8 cellular contexts compared by ENCODE assay signal in the genomic region with DNA sequence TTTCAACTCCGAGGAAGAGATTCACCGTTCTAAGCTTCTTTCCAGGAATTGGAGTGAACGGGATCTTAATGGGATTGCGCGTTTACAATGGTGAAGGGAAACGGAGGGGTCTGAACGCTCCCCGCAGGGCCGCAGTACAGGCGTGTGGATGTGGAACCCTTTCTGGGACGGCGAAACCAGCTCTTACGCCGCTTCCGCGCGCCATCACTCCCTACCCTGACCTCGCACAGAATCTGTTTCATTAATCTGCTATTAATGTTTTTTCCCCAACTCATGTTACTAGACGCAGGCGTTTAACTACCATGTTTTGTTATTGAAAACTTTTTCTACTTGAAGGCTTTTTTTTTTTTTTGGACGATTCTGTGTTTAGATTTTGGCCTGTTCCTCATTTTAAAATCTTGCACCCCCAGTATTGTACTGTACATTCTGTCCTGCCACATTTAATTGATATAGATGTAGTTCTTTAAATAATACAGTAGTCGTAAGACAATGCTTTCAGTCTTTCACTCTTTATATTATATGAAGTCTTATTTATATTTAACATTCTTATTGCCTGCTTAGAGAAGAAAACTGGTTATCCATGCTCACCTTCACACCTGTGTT. TPM values are rescaled to one million over a fixed set of nuclear protein-coding genes. Genes with fewer than 3 reads are reported as not detected.
DNase-seq lines count a peak whose midpoint lies in the region; ATAC-seq and TF ChIP-seq lines count a peak whose summit lies in the region.

No MANE protein-coding gene starts in this region.

- H3K27ac Mint-ChIP-seq in CD14-positive monocyte = peak overlapping the region; percentile 97 to 98 (median 98)
- H3K27ac Mint-ChIP-seq in endodermal cell = peak overlapping the region; percentile 99
- peak overlapping the region; percentile 96 to 99 (median 98) for H3K27ac Mint-ChIP-seq in naive B cell

- DNase-seq in CD14-positive monocyte (ENCODE audit: low spot score) = no peak
- no peak for DNase-seq in endodermal cell
- peak; percentile 2 for DNase-seq in naive B cell
- no peak for DNase-seq in NAMALWA (ENCODE audit: low spot score)
- DNase-seq in stimulated activated CD4-positive, alpha-beta T cell treated with anti-CD3 and anti-CD28 coated beads, Interleukin-15, amount 100 ng/mL, for 24 hours = no peak

- peak; percentile 25 for ATAC-seq in GM19043 (IDR thresholded peaks at IDR 0.05; ENCODE audit: low read depth, unreplicated experiment)
- ATAC-seq in HG03354 (IDR thresholded peaks at IDR 0.05; ENCODE audit: poor library complexity, severe bottlenecking, unreplicated experiment) = peak; percentile 40
- peak; percentile 52 for ATAC-seq in SK-N-SH treated with all-trans-retinoic acid at 6 μM for 48 hours
- ATAC-seq in naive B cell (ENCODE audit: low read depth in 2 of 2) = peak in 1 of 2 donors; percentile 6

- peak overlapping the region; percentile 96 for H3K27ac ChIP-seq in endodermal cell (ENCODE audit: low read depth, low read length)

- H3K36me3 Mint-ChIP-seq in CD14-positive monocyte (no peaks in the 10 kb centered on the region), endodermal cell (ENCODE audit: low read depth) (no peaks in the 10 kb centered on the region), naive B cell (no peaks in the 10 kb centered on the region)

- peak overlapping the region; percentile 92 for H3K9ac ChIP-seq in endodermal cell (ENCODE audit: extremely low read depth, low read length, poor library complexity, severe bottlenecking)

- H3K27me3 Mint-ChIP-seq in CD14-positive monocyte (ENCODE audit: low read depth in 3 of 3) (no peaks in the 10 kb centered on the region), endodermal cell (ENCODE audit: insufficient read depth) (no peaks in the 10 kb centered on the region), naive B cell (no peaks in the 10 kb centered on the region)

- no peaks in the 10 kb centered on the region for H3K4me1 ChIP-seq in endodermal cell (ENCODE audit: control insufficient read depth, insufficient read depth, low read length)

- 0 to 5% methylated on average over 4 to 21 of the region's 22 CpGs for whole genome bisulfite sequencing in endodermal cell (ENCODE audit: insufficient coverage in 1 of 2, insufficient read length in 1 of 2), 2 experiments

- H3K4me3 ChIP-seq in endodermal cell (ENCODE audit: low read length) = peak overlapping the region; percentile 99

- H3K4me1 Mint-ChIP-seq in CD14-positive monocyte = peaks cover 24% of the 10 kb centered on the region
- peaks cover 8% of the 10 kb centered on the region for H3K4me1 Mint-ChIP-seq in endodermal cell
- H3K4me1 Mint-ChIP-seq in naive B cell = peaks cover 11 to 28% (median 20%) of the 10 kb centered on the region in 3 donors

- H3K9me3 ChIP-seq in endodermal cell (ENCODE audit: control insufficient read depth, low read length) = no peaks in the 10 kb centered on the region

- H3K9me3 Mint-ChIP-seq in CD14-positive monocyte (peaks cover 0 to 3% (median 0%) of the 10 kb centered on the region in 7 donors), endodermal cell (no peaks in the 10 kb centered on the region), naive B cell (peaks cover 0 to 3% (median 0%) of the 10 kb centered on the region in 7 donors)

- no peaks in the 10 kb centered on the region for H3K36me3 ChIP-seq in endodermal cell (ENCODE audit: control insufficient read depth, insufficient read depth, low read length)

- no peaks in the 10 kb centered on the region for H3K27me3 ChIP-seq in endodermal cell (ENCODE audit: control insufficient read depth, insufficient read depth, low read length, poor library complexity, severe bottlenecking)

- intact Hi-C loops in CD14-positive monocyte (cut with micrococcal nuclease) = loop anchor here (5.0 to 10.0 kb wide), 2 partner anchors 44 to 326 kb away; no protein-coding TSS in a partner anchor

- H3K4me3 Mint-ChIP-seq in CD14-positive monocyte (peak overlapping the region; percentile 97 to 98), endodermal cell (peak overlapping the region; percentile 92), naive B cell (peak overlapping the region; percentile 90 to 99 (median 97))

- no peak for TF ChIP-seq CTCF in CD14-positive monocyte (IDR thresholded peaks at IDR 0.05)
- TF ChIP-seq CTCF in endodermal cell (conservative IDR thresholded peaks at IDR 0.05) = no peak

TF ChIP-seq in SK-N-SH treated with all-trans-retinoic acid at 6 μM for 48 hours, 23 proteins besides CTCF, POLR2A, EP300 and RAD21:
- TF ChIP-seq, protein P1, sequence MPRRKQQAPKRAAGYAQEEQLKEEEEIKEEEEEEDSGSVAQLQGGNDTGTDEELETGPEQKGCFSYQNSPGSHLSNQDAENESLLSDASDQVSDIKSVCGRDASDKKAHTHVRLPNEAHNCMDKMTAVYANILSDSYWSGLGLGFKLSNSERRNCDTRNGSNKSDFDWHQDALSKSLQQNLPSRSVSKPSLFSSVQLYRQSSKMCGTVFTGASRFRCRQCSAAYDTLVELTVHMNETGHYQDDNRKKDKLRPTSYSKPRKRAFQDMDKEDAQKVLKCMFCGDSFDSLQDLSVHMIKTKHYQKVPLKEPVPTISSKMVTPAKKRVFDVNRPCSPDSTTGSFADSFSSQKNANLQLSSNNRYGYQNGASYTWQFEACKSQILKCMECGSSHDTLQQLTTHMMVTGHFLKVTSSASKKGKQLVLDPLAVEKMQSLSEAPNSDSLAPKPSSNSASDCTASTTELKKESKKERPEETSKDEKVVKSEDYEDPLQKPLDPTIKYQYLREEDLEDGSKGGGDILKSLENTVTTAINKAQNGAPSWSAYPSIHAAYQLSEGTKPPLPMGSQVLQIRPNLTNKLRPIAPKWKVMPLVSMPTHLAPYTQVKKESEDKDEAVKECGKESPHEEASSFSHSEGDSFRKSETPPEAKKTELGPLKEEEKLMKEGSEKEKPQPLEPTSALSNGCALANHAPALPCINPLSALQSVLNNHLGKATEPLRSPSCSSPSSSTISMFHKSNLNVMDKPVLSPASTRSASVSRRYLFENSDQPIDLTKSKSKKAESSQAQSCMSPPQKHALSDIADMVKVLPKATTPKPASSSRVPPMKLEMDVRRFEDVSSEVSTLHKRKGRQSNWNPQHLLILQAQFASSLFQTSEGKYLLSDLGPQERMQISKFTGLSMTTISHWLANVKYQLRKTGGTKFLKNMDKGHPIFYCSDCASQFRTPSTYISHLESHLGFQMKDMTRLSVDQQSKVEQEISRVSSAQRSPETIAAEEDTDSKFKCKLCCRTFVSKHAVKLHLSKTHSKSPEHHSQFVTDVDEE (CRISPR knock-in tag; IDR thresholded peaks at IDR 0.05) = 0 out of 2 replicates have a peak, but pooled peaks have one; percentile 4
- TF ChIP-seq ZFP3 (CRISPR knock-in tag; IDR thresholded peaks at IDR 0.05) (peak; percentile 37; the same call in 1 of the 2 replicates), GLIS3 (CRISPR knock-in tag; IDR thresholded peaks at IDR 0.05) (no peak)

RNA-seq across cellular contexts. Expression of a gene that starts 0.7 kb away (rescaled TPM):
- polyA plus RNA-seq in CD14-positive monocyte (1 to 10 TPM; 2.4 to 3.5 TPM), naive B cell (ENCODE audit: low read depth in 6 of 6) (1 to 10 TPM; 3.7 to 8.6 (median 6.7) TPM)
- 10 to 100 TPM; 32.4 to 34.7 TPM for total RNA-seq in endodermal cell
- 22.9 TPM for polyA plus RNA-seq in endodermal cell (2013, experiment 1 of 2)
- polyA plus RNA-seq in endodermal cell (2013, experiment 2 of 2) = 26.2 TPM

RNA-seq across cellular contexts. Expression of a gene that starts 50.3 kb away (rescaled TPM):
- polyA plus RNA-seq in CD14-positive monocyte (1 to 10 TPM; 1.3 to 2.5 TPM), naive B cell (ENCODE audit: low read depth in 6 of 6) (under 1 TPM in 3 of 6 donors, not detected in 3; 0.08 to 0.37 (median 0.16) TPM)
- total RNA-seq in endodermal cell = under 1 TPM; 0.18 to 0.26 TPM
- 2.5 TPM for polyA plus RNA-seq in endodermal cell (2013, experiment 1 of 2)
- 3.0 TPM for polyA plus RNA-seq in endodermal cell (2013, experiment 2 of 2)
